In genomic region chr19:14136509-14137281, GRCh38 we compare ENCODE assay signal across 8 cellular contexts.
DNase-seq lines count a peak whose midpoint lies in the region; ATAC-seq lines count a peak whose summit lies in the region.

ASF1B (minus strand) TSS chr19:14136589; CDS start chr19:14136456, 133 bp downstream.

- DNase-seq in CD1c-positive myeloid dendritic cell (ENCODE audit: extremely low spot score) (peak; percentile 99), NCI-H748 (lab: John Stamatoyannopoulos, UW; ENCODE audit: unreplicated experiment) (peak; percentile 100), dedifferentiated amniotic fluid mesenchymal stem cell (ENCODE audit: extremely low spot score) (peak; percentile 100), left kidney (ENCODE audit: low read depth, low spot score) (peak; percentile 100)
- peak; percentile 95 for DNase-seq in activated CD4-positive, alpha-beta T cell treated with anti-CD3 and anti-CD28 coated beads, Interleukin-2, amount 50 U/mL, for 1 hour
- DNase-seq in stimulated activated CD4-positive, alpha-beta T cell treated with anti-CD3 and anti-CD28 coated beads, Interleukin-2, amount 100 ng/mL, for 24 hours = peak; percentile 96 to 97

- ATAC-seq in GM19372 (IDR thresholded peaks at IDR 0.05; ENCODE audit: low read depth, unreplicated experiment) (peak; percentile 80), HG03558 (IDR thresholded peaks at IDR 0.05; ENCODE audit: extremely low read depth, unreplicated experiment) (peak; percentile 69)

Comparison
In these comparisons a context has a peak if more than half of its experiments do, and no peak if none do; other contexts are left out.
1. Peak in every context shown above with its lines: DNase-seq and ATAC-seq.